2 cellular contexts compared by ENCODE assay signal in genomic region chr9:121718501-121718900, GRCh38.
TF ChIP-seq lines count a peak whose summit lies in the region.

No MANE protein-coding gene starts in this region.

TF ChIP-seq in GM23338, 12 proteins besides CTCF, POLR2A, EP300 and RAD21 (continued from another document):
- no peak for TF ChIP-seq REST (IDR thresholded peaks at IDR 0.05; ENCODE audit: unreplicated experiment)
- TF ChIP-seq CREB1 (CRISPR knock-in tag; IDR thresholded peaks at IDR 0.05; ENCODE audit: low read depth) = no peak
- TF ChIP-seq ZNF114 (CRISPR knock-in tag; IDR thresholded peaks at IDR 0.05) = no peak
- no peak for TF ChIP-seq NANOG (IDR thresholded peaks at IDR 0.05; ENCODE audit: borderline replicate concordance)
- no peak for TF ChIP-seq ZNF462 (CRISPR knock-in tag; IDR thresholded peaks at IDR 0.05)
- TF ChIP-seq EZH2phosphoT487 (IDR thresholded peaks at IDR 0.05; ENCODE audit: unreplicated experiment) = no peak
- TF ChIP-seq POLR2AphosphoS5 (IDR thresholded peaks at IDR 0.05; ENCODE audit: low read depth) = no peak
- TF ChIP-seq STAT1 (IDR thresholded peaks at IDR 0.05; ENCODE audit: unreplicated experiment) = no peak
- TF ChIP-seq JUNB (IDR thresholded peaks at IDR 0.05; ENCODE audit: unreplicated experiment) = no peak

TF ChIP-seq in WTC11, 78 proteins besides CTCF, POLR2A, EP300 and RAD21 (continued from another document):
- TF ChIP-seq ZNF425 (CRISPR knock-in tag; conservative IDR thresholded peaks at IDR 0.05) (no peak), AFF4 (CRISPR knock-in tag; IDR thresholded peaks at IDR 0.05; ENCODE audit: borderline replicate concordance) (no peak), ZNF281 (CRISPR knock-in tag; IDR thresholded peaks at IDR 0.05) (no peak), OVOL2 (CRISPR knock-in tag; IDR thresholded peaks at IDR 0.05; ENCODE audit: borderline replicate concordance) (no peak), FOXK1 (CRISPR knock-in tag; IDR thresholded peaks at IDR 0.05) (no peak), GTF2I (CRISPR knock-in tag; conservative IDR thresholded peaks at IDR 0.05) (no peak), ZNF532 (CRISPR knock-in tag; IDR thresholded peaks at IDR 0.05; ENCODE audit: borderline replicate concordance) (no peak)
